In genomic region chr12:119916111-119916510, GRCh38 we compare ENCODE assay signal across 35 cellular contexts.
"Had no signal": no experiment of that assay in that cellular context is flagged by ENCODE, and none has a peak within 500 bp of the region (broad histone marks: within the 10 kb centered on the region; RNA-seq: fewer than 3 reads in every experiment).

No MANE protein-coding gene starts in this region.

- ATAC-seq: activated CD4-positive, alpha-beta T cell treated with anti-CD3 and anti-CD28 coated beads for 36 hours; activated CD4-positive, CD25-positive, alpha-beta regulatory T cell treated with anti-CD3 and anti-CD28 coated beads, Interleukin-2, amount 50 U/mL, for 24 hours; activated CD8-positive, alpha-beta memory T cell treated with anti-CD3 and anti-CD28 coated beads, Interleukin-2, amount 10 ng/mL, durations not matched to agents 7 days and 5 days; activated CD8-positive, alpha-beta T cell treated with anti-CD3 and anti-CD28 coated beads, Interleukin-2, amount 10 ng/mL, durations not matched to agents 7 days and 5 days; body of pancreas; WTC11 had no signal

- H3K4me3 Mint-ChIP-seq: activated CD4-positive, alpha-beta memory T cell treated with anti-CD3 and anti-CD28 coated beads, Interleukin-2, amount 10 ng/mL, durations not matched to agents 7 days and 5 days; activated CD4-positive, alpha-beta T cell treated with anti-CD3 and anti-CD28 coated beads for 36 hours; activated CD4-positive, alpha-beta T cell treated with anti-CD3 and anti-CD28 coated beads, Interleukin-2, amount 10 ng/mL, durations not matched to agents 7 days and 5 days; activated CD8-positive, alpha-beta memory T cell treated with anti-CD3 and anti-CD28 coated beads, Interleukin-2, amount 10 ng/mL, durations not matched to agents 7 days and 5 days; activated CD8-positive, alpha-beta T cell treated with anti-CD3 and anti-CD28 coated beads, Interleukin-2, amount 10 ng/mL, durations not matched to agents 7 days and 5 days; activated naive CD4-positive, alpha-beta T cell treated with anti-CD3 and anti-CD28 coated beads, Interleukin-2, amount 10 ng/mL, durations not matched to agents 7 days and 5 days; activated naive CD4-positive, alpha-beta T cell treated with anti-CD3 and anti-CD28 coated beads, Interleukin-2, amount 50 U/mL, for 24 hours; activated naive CD8-positive, alpha-beta T cell; activated T-cell treated with anti-CD3 and anti-CD28 coated beads, Interleukin-2, amount 50 U/mL, for 24 hours; T-helper 1 cell treated with Interleukin-12 subunit alpha and Interleukin-12 subunit beta and Interleukin-4 antibody, amounts not matched to agents 30 μg/mL and 1 μg/mL, for 36 hours; T-helper 2 cell treated with Interferon-gamma antibody and Interleukin-4, amounts not matched to agents 5 μg/mL and 100 μg/mL, for 36 hours; WTC11 had no signal

- H3K36me3 ChIP-seq: adrenal gland, brain microvascular endothelial cell, breast epithelium, WERI-Rb-1 had no signal

- DNase-seq: activated CD4-positive, alpha-beta memory T cell treated with anti-CD3 and anti-CD28 coated beads, Interleukin-2, amount 10 ng/mL, durations not matched to agents 7 days and 5 days; activated CD4-positive, alpha-beta T cell treated with anti-CD3 and anti-CD28 coated beads for 1 hour; activated CD4-positive, alpha-beta T cell treated with anti-CD3 and anti-CD28 coated beads for 36 hours; activated CD4-positive, alpha-beta T cell treated with anti-CD3 and anti-CD28 coated beads for 48 hours; activated CD4-positive, alpha-beta T cell treated with anti-CD3 and anti-CD28 coated beads, Interleukin-2, amount 10 ng/mL, durations not matched to agents 7 days and 5 days; activated CD4-positive, alpha-beta T cell treated with anti-CD3 and anti-CD28 coated beads, Interleukin-2, amount 50 U/mL, for 48 hours; activated CD4-positive, CD25-positive, alpha-beta regulatory T cell; activated CD8-positive, alpha-beta memory T cell treated with anti-CD3 and anti-CD28 coated beads for 24 hours; activated CD8-positive, alpha-beta memory T cell treated with anti-CD3 and anti-CD28 coated beads, Interleukin-2, amount 10 ng/mL, durations not matched to agents 7 days and 5 days; activated CD8-positive, alpha-beta memory T cell treated with anti-CD3 and anti-CD28 coated beads, Interleukin-2, amount 50 U/mL, for 48 hours; activated CD8-positive, alpha-beta T cell treated with anti-CD3 and anti-CD28 coated beads, Interleukin-2, amount 10 ng/mL, durations not matched to agents 7 days and 5 days; activated effector memory CD4-positive, alpha-beta T cell treated with Interleukin-2 at 50 U/mL for 16 hours; activated gamma-delta T cell; activated naive CD4-positive, alpha-beta T cell treated with anti-CD3 and anti-CD28 coated beads, Interleukin-2, amount 10 ng/mL, durations not matched to agents 7 days and 5 days; activated naive CD4-positive, alpha-beta T cell treated with Interleukin-2 at 50 U/mL for 16 hours; activated T-cell treated with anti-CD3 and anti-CD28 coated beads, Interleukin-2, amount 50 U/mL, for 24 hours; activated T-cell treated with anti-CD3 and anti-CD28 coated beads, Interleukin-2, amount 50 U/mL, for 48 hours; adrenal gland; amniotic stem cell; aorta; body of pancreas; brain microvascular endothelial cell; central memory CD4-positive, alpha-beta T cell; T-helper 1 cell; T-helper 2 cell; T-helper 9 cell; WERI-Rb-1 had no signal

- H3K4me1 Mint-ChIP-seq: activated CD4-positive, alpha-beta memory T cell treated with anti-CD3 and anti-CD28 coated beads, Interleukin-2, amount 10 ng/mL, durations not matched to agents 7 days and 5 days; activated CD4-positive, alpha-beta T cell treated with anti-CD3 and anti-CD28 coated beads for 36 hours; activated CD4-positive, alpha-beta T cell treated with anti-CD3 and anti-CD28 coated beads, Interleukin-2, amount 10 ng/mL, durations not matched to agents 7 days and 5 days; activated CD8-positive, alpha-beta memory T cell treated with anti-CD3 and anti-CD28 coated beads, Interleukin-2, amount 10 ng/mL, durations not matched to agents 7 days and 5 days; activated naive CD4-positive, alpha-beta T cell treated with anti-CD3 and anti-CD28 coated beads, Interleukin-2, amount 10 ng/mL, durations not matched to agents 7 days and 5 days; activated naive CD4-positive, alpha-beta T cell treated with anti-CD3 and anti-CD28 coated beads, Interleukin-2, amount 50 U/mL, for 24 hours had no signal

- H3K27me3 Mint-ChIP-seq: activated CD8-positive, alpha-beta memory T cell treated with anti-CD3 and anti-CD28 coated beads, Interleukin-2, amount 10 ng/mL, durations not matched to agents 7 days and 5 days; activated naive CD4-positive, alpha-beta T cell treated with anti-CD3 and anti-CD28 coated beads, Interleukin-2, amount 10 ng/mL, durations not matched to agents 7 days and 5 days; activated naive CD4-positive, alpha-beta T cell treated with anti-CD3 and anti-CD28 coated beads, Interleukin-2, amount 50 U/mL, for 24 hours; activated naive CD8-positive, alpha-beta T cell; activated T-cell treated with anti-CD3 and anti-CD28 coated beads, Interleukin-2, amount 50 U/mL, for 24 hours had no signal

- H3K36me3 Mint-ChIP-seq: activated CD8-positive, alpha-beta memory T cell treated with anti-CD3 and anti-CD28 coated beads, Interleukin-2, amount 10 ng/mL, durations not matched to agents 7 days and 5 days; activated naive CD4-positive, alpha-beta T cell treated with anti-CD3 and anti-CD28 coated beads, Interleukin-2, amount 10 ng/mL, durations not matched to agents 7 days and 5 days; activated naive CD4-positive, alpha-beta T cell treated with anti-CD3 and anti-CD28 coated beads, Interleukin-2, amount 50 U/mL, for 24 hours; activated naive CD8-positive, alpha-beta T cell; WTC11 had no signal

- H3K4me3 ChIP-seq: adrenal gland, body of pancreas, breast epithelium had no signal

- H3K4me1 ChIP-seq: adrenal gland, body of pancreas, breast epithelium had no signal

- H3K27ac Mint-ChIP-seq: activated CD4-positive, alpha-beta memory T cell treated with anti-CD3 and anti-CD28 coated beads, Interleukin-2, amount 10 ng/mL, durations not matched to agents 7 days and 5 days; activated CD4-positive, alpha-beta T cell treated with anti-CD3 and anti-CD28 coated beads for 36 hours; activated CD4-positive, alpha-beta T cell treated with anti-CD3 and anti-CD28 coated beads, Interleukin-2, amount 10 ng/mL, durations not matched to agents 7 days and 5 days; activated CD8-positive, alpha-beta memory T cell treated with anti-CD3 and anti-CD28 coated beads, Interleukin-2, amount 10 ng/mL, durations not matched to agents 7 days and 5 days; activated CD8-positive, alpha-beta T cell treated with anti-CD3 and anti-CD28 coated beads, Interleukin-2, amount 10 ng/mL, durations not matched to agents 7 days and 5 days; activated naive CD4-positive, alpha-beta T cell treated with anti-CD3 and anti-CD28 coated beads, Interleukin-2, amount 10 ng/mL, durations not matched to agents 7 days and 5 days; activated naive CD4-positive, alpha-beta T cell treated with anti-CD3 and anti-CD28 coated beads, Interleukin-2, amount 50 U/mL, for 24 hours; activated naive CD8-positive, alpha-beta T cell; activated T-cell treated with anti-CD3 and anti-CD28 coated beads, Interleukin-2, amount 50 U/mL, for 24 hours; activated T-helper 2 cell treated with anti-CD3 and anti-CD28 coated beads, Interferon-gamma antibody, Interleukin-2, Interleukin-4, amounts not matched to agents 10 μg/mL and 5 μg/mL and 100 μg/mL, durations not matched to agents 14 hours and 24 hours and 36 hours; T-helper 1 cell treated with Interleukin-12 subunit alpha and Interleukin-12 subunit beta and Interleukin-4 antibody, amounts not matched to agents 30 μg/mL and 1 μg/mL, for 36 hours; T-helper 2 cell treated with Interferon-gamma antibody and Interleukin-4, amounts not matched to agents 5 μg/mL and 100 μg/mL, for 36 hours; WTC11 had no signal

- H3K27ac ChIP-seq: adrenal gland, body of pancreas, brain microvascular endothelial cell, breast epithelium, WERI-Rb-1 had no signal

- H3K9me3 Mint-ChIP-seq: activated CD4-positive, alpha-beta memory T cell treated with anti-CD3 and anti-CD28 coated beads, Interleukin-2, amount 10 ng/mL, durations not matched to agents 7 days and 5 days; activated CD4-positive, alpha-beta T cell treated with anti-CD3 and anti-CD28 coated beads, Interleukin-2, amount 10 ng/mL, durations not matched to agents 7 days and 5 days; activated naive CD4-positive, alpha-beta T cell treated with anti-CD3 and anti-CD28 coated beads, Interleukin-2, amount 10 ng/mL, durations not matched to agents 7 days and 5 days; activated naive CD4-positive, alpha-beta T cell treated with anti-CD3 and anti-CD28 coated beads, Interleukin-2, amount 50 U/mL, for 24 hours; activated T-cell treated with anti-CD3 and anti-CD28 coated beads, Interleukin-2, amount 50 U/mL, for 24 hours; activated T-helper 2 cell treated with anti-CD3 and anti-CD28 coated beads, Interferon-gamma antibody, Interleukin-2, Interleukin-4, amounts not matched to agents 10 μg/mL and 5 μg/mL and 100 μg/mL, durations not matched to agents 14 hours and 24 hours and 36 hours; T-helper 1 cell treated with Interleukin-12 subunit alpha and Interleukin-12 subunit beta and Interleukin-4 antibody, amounts not matched to agents 30 μg/mL and 1 μg/mL, for 36 hours; T-helper 2 cell treated with Interferon-gamma antibody and Interleukin-4, amounts not matched to agents 5 μg/mL and 100 μg/mL, for 36 hours; WTC11 had no signal

- H3K9me3 ChIP-seq: adrenal gland, body of pancreas, breast epithelium had no signal

- H3K27me3 ChIP-seq: adrenal gland, body of pancreas, brain microvascular endothelial cell had no signal
